In the genomic region with DNA sequence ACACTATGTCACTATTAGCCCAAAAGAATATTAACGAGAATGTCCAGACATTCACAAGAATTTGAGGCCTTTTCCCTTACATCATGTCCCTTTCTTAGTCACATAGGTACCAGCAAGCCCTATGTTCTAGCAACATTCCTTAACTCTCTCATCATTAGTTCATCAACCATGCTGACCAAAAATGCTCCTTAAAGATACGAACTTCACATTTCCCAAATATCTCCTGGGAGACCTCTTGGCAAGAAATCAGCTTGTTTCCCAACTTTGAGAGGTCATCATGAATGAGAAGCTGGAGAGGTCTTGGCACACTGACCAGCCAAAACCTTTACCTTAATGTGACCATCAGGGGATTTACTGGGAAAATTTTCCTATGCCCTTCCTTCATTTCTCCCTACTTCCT, we compare ENCODE assay signal across 1 cellular context.
TF ChIP-seq lines count a peak whose summit lies in the region.

No MANE protein-coding gene starts in this region.

TF ChIP-seq in GM23338, 12 proteins besides CTCF, POLR2A, EP300 and RAD21 (continued from another document):
- TF ChIP-seq JUNB (IDR thresholded peaks at IDR 0.05; ENCODE audit: unreplicated experiment) (no peak), CREB1 (CRISPR knock-in tag; IDR thresholded peaks at IDR 0.05; ENCODE audit: low read depth) (no peak), POLR2AphosphoS5 (IDR thresholded peaks at IDR 0.05; ENCODE audit: low read depth) (no peak), EZH2 (IDR thresholded peaks at IDR 0.05; ENCODE audit: low read depth, unreplicated experiment) (no peak), ZNF114 (CRISPR knock-in tag; IDR thresholded peaks at IDR 0.05) (no peak), STAT1 (IDR thresholded peaks at IDR 0.05; ENCODE audit: unreplicated experiment) (no peak), NANOG (IDR thresholded peaks at IDR 0.05; ENCODE audit: borderline replicate concordance) (no peak), ZNF331 (CRISPR knock-in tag; IDR thresholded peaks at IDR 0.05; ENCODE audit: low read depth) (no peak), EZH2phosphoT487 (IDR thresholded peaks at IDR 0.05; ENCODE audit: unreplicated experiment) (no peak)
- TF ChIP-seq, protein P1, sequence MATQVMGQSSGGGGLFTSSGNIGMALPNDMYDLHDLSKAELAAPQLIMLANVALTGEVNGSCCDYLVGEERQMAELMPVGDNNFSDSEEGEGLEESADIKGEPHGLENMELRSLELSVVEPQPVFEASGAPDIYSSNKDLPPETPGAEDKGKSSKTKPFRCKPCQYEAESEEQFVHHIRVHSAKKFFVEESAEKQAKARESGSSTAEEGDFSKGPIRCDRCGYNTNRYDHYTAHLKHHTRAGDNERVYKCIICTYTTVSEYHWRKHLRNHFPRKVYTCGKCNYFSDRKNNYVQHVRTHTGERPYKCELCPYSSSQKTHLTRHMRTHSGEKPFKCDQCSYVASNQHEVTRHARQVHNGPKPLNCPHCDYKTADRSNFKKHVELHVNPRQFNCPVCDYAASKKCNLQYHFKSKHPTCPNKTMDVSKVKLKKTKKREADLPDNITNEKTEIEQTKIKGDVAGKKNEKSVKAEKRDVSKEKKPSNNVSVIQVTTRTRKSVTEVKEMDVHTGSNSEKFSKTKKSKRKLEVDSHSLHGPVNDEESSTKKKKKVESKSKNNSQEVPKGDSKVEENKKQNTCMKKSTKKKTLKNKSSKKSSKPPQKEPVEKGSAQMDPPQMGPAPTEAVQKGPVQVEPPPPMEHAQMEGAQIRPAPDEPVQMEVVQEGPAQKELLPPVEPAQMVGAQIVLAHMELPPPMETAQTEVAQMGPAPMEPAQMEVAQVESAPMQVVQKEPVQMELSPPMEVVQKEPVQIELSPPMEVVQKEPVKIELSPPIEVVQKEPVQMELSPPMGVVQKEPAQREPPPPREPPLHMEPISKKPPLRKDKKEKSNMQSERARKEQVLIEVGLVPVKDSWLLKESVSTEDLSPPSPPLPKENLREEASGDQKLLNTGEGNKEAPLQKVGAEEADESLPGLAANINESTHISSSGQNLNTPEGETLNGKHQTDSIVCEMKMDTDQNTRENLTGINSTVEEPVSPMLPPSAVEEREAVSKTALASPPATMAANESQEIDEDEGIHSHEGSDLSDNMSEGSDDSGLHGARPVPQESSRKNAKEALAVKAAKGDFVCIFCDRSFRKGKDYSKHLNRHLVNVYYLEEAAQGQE (IDR thresholded peaks at IDR 0.05; ENCODE audit: unreplicated experiment) = no peak
- TF ChIP-seq, protein P2, sequence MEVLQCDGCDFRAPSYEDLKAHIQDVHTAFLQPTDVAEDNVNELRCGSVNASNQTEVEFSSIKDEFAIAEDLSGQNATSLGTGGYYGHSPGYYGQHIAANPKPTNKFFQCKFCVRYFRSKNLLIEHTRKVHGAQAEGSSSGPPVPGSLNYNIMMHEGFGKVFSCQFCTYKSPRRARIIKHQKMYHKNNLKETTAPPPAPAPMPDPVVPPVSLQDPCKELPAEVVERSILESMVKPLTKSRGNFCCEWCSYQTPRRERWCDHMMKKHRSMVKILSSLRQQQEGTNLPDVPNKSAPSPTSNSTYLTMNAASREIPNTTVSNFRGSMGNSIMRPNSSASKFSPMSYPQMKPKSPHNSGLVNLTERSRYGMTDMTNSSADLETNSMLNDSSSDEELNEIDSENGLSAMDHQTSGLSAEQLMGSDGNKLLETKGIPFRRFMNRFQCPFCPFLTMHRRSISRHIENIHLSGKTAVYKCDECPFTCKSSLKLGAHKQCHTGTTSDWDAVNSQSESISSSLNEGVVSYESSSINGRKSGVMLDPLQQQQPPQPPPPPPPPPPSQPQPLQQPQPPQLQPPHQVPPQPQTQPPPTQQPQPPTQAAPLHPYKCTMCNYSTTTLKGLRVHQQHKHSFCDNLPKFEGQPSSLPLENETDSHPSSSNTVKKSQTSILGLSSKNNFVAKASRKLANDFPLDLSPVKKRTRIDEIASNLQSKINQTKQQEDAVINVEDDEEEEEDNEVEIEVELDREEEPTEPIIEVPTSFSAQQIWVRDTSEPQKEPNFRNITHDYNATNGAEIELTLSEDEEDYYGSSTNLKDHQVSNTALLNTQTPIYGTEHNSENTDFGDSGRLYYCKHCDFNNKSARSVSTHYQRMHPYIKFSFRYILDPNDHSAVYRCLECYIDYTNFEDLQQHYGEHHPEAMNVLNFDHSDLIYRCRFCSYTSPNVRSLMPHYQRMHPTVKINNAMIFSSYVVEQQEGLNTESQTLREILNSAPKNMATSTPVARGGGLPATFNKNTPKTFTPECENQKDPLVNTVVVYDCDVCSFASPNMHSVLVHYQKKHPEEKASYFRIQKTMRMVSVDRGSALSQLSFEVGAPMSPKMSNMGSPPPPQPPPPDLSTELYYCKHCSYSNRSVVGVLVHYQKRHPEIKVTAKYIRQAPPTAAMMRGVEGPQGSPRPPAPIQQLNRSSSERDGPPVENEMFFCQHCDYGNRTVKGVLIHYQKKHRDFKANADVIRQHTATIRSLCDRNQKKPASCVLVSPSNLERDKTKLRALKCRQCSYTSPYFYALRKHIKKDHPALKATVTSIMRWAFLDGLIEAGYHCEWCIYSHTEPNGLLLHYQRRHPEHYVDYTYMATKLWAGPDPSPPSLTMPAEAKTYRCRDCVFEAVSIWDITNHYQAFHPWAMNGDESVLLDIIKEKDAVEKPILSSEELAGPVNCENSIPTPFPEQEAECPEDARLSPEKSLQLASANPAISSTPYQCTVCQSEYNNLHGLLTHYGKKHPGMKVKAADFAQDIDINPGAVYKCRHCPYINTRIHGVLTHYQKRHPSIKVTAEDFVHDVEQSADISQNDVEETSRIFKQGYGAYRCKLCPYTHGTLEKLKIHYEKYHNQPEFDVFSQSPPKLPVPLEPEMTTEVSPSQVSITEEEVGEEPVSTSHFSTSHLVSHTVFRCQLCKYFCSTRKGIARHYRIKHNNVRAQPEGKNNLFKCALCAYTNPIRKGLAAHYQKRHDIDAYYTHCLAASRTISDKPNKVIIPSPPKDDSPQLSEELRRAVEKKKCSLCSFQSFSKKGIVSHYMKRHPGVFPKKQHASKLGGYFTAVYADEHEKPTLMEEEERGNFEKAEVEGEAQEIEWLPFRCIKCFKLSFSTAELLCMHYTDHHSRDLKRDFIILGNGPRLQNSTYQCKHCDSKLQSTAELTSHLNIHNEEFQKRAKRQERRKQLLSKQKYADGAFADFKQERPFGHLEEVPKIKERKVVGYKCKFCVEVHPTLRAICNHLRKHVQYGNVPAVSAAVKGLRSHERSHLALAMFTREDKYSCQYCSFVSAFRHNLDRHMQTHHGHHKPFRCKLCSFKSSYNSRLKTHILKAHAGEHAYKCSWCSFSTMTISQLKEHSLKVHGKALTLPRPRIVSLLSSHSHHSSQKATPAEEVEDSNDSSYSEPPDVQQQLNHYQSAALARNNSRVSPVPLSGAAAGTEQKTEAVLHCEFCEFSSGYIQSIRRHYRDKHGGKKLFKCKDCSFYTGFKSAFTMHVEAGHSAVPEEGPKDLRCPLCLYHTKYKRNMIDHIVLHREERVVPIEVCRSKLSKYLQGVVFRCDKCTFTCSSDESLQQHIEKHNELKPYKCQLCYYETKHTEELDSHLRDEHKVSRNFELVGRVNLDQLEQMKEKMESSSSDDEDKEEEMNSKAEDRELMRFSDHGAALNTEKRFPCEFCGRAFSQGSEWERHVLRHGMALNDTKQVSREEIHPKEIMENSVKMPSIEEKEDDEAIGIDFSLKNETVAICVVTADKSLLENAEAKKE (CRISPR knock-in tag; IDR thresholded peaks at IDR 0.05) = no peak
